Comparison of ENCODE assay signal across 21 cellular contexts in genomic region chr4:137998666-137999429, GRCh38.
DNase-seq lines count a peak whose midpoint lies in the region; ATAC-seq lines count a peak whose summit lies in the region.
"Had no signal": no experiment of that assay in that cellular context is flagged by ENCODE, and none has a peak within 500 bp of the region (broad histone marks: within the 10 kb centered on the region; RNA-seq: fewer than 3 reads in every experiment).

No MANE protein-coding gene starts in this region.

- H3K36me3 ChIP-seq in SJSA1, result no peaks in the 10 kb centered on the region
- no peaks in the 10 kb centered on the region for H3K36me3 ChIP-seq in neuron (ENCODE audit: insufficient read depth, low read length)
- H3K36me3 ChIP-seq: heart right ventricle, neutrophil, suprapubic skin had no signal

- DNase-seq in AG20443 (ENCODE audit: low spot score), result peak; percentile 66
- DNase-seq in SJSA1 (ENCODE audit: low read depth in 1 of 2, low spot score in 2 of 2), result peak in 1 of 2 experiments; percentile 44
- no peak for DNase-seq in stimulated activated CD4-positive, alpha-beta T cell treated with anti-CD3 and anti-CD28 coated beads, Interleukin-1b, Interleukin-23, amount 100 ng/mL, for 48 hours
- DNase-seq in activated naive CD4-positive, alpha-beta T cell treated with anti-CD3 and anti-CD28 coated beads, Interleukin-2, amount 50 U/mL, for 16 hours, result no peak
- DNase-seq in stimulated activated naive CD4-positive, alpha-beta T cell (lab: John Stamatoyannopoulos, UW), result no peak
- DNase-seq: activated CD4-positive, alpha-beta T cell treated with anti-CD3 and anti-CD28 coated beads, Interleukin-2, amount 10 ng/mL, durations not matched to agents 24 days and 14 days; activated T-cell treated with anti-CD3 and anti-CD28 coated beads, Interleukin-2, amount 50 U/mL, for 1 hour; heart right ventricle; islet precursor cell; midbrain; MV-4-11; NCI-H2029; NCI-H524; PC-3; stimulated activated CD4-positive, alpha-beta T cell treated with anti-CD3 and anti-CD28 coated beads, Interleukin-4, amount 100 ng/mL, for 1 hour had no signal

- H3K27me3 ChIP-seq in SJSA1 (replicated peaks) (no peaks in the 10 kb centered on the region), neuron (ENCODE audit: insufficient read depth, low read length) (no peaks in the 10 kb centered on the region)
- H3K27me3 ChIP-seq: heart right ventricle, neutrophil, suprapubic skin had no signal

- ATAC-seq in esophagus mucosa (peak; percentile 52), HG03139 (IDR thresholded peaks at IDR 0.05; ENCODE audit: unreplicated experiment) (no peak)
- ATAC-seq: heart right ventricle, PC-3, sciatic nerve had no signal

- peak overlapping the region; percentile 19 for H2AFZ ChIP-seq in neuron (ENCODE audit: low read depth, low read length)

- peak overlapping the region; percentile 59 for H3K27ac ChIP-seq in SJSA1
- H3K27ac ChIP-seq: heart right ventricle, neutrophil, suprapubic skin had no signal

- H3K9me3 ChIP-seq in SJSA1 (replicated peaks) (no peaks in the 10 kb centered on the region), neuron (ENCODE audit: low read length) (no peaks in the 10 kb centered on the region)
- H3K9me3 ChIP-seq: heart right ventricle, neutrophil, suprapubic skin had no signal

- H3K4me1 ChIP-seq in SJSA1 (replicated peaks), result peaks cover 7% of the 10 kb centered on the region
- no peaks in the 10 kb centered on the region for H3K4me1 ChIP-seq in neuron (ENCODE audit: insufficient read depth, low read length)
- H3K4me1 ChIP-seq: heart right ventricle, suprapubic skin had no signal

- H3K4me3 ChIP-seq in SJSA1 (no peak overlapping the region), neuron (ENCODE audit: low read length) (no peak overlapping the region)
- H3K4me3 ChIP-seq: heart right ventricle, suprapubic skin had no signal
